In the genomic region with DNA sequence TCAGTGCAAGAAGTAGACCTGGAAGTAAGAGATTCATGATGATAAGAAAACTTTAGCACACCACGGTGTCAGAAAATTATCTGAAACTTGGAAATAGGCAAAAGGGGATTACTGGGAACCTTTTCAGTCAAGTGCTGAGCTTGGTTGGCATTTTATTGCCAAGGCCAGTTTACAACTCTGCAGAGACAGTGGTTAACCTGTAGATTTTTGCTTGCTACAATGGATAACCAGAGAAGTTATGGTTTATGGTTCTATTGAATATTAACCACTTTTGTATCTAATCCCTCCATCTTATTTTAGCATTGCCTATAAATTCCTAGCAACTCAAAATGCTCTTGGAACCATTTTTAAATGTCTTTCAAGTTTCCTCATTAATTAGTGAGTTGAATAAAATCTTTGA, we compare ENCODE assay signal across 6 cellular contexts. TPM values are rescaled to one million over a fixed set of nuclear protein-coding genes. Genes with fewer than 3 reads are reported as not detected.
"Had no signal": no experiment of that assay in that cellular context is flagged by ENCODE, and none has a peak within 500 bp of the region (broad histone marks: within the 10 kb centered on the region; RNA-seq: fewer than 3 reads in every experiment).

No MANE protein-coding gene starts in this region.

- ATAC-seq: HepG2, K562 had no signal

- H3K4me3 ChIP-seq: K562 had no signal

- DNase-seq: IMR-90, KBM-7, KG1 had no signal

RNA-seq across cellular contexts. Expression of a gene that starts 13.3 kb away (rescaled TPM):
- total RNA-seq: HepG2, HT-29, IMR-90 had no signal
